ENCODE assay signal across 8 cellular contexts in genomic region chr1:161227196-161227871, GRCh38. TPM values are rescaled to one million over a fixed set of nuclear protein-coding genes. Genes with fewer than 3 reads are reported as not detected.
DNase-seq lines count a peak whose midpoint lies in the region; ATAC-seq and TF ChIP-seq lines count a peak whose summit lies in the region.

No MANE protein-coding gene starts in this region.

- no peaks in the 10 kb centered on the region for H3K79me2 ChIP-seq in fibroblast of lung (ENCODE audit: control insufficient read depth, insufficient read depth, low read length)

- H3K36me3 Mint-ChIP-seq in naive thymus-derived CD8-positive, alpha-beta T cell, result peaks cover 0 to 16% (median 0%) of the 10 kb centered on the region in 3 donors

- H3K4me3 ChIP-seq in BLaER1 (peak overlapping the region; percentile 78), Peyer's patch (peak overlapping the region in 2 of 4 donors; percentile 68 to 83), fibroblast of lung (replicated peaks in 1 of 4; ENCODE audit: control extremely low read depth in 1 of 4, insufficient read depth in 1 of 4, low read depth in 3 of 4, low read length in 4 of 4) (peak overlapping the region in 2 of 4 experiments; percentile 80 to 97)

- H3K9me3 ChIP-seq in BLaER1 (no peaks in the 10 kb centered on the region), Peyer's patch (no peaks in the 10 kb centered on the region), fibroblast of lung (ENCODE audit: control insufficient read depth, insufficient read depth, low read depth, low read length) (no peaks in the 10 kb centered on the region)

- H3K4me2 ChIP-seq in BLaER1, result peak overlapping the region; percentile 95
- H3K4me2 ChIP-seq in fibroblast of lung (ENCODE audit: extremely low read depth, insufficient read depth, low read length), result peak overlapping the region; percentile 98

- peak overlapping the region; percentile 80; the same call in 1 of the 2 replicates for H3K9ac ChIP-seq in BLaER1
- H3K9ac ChIP-seq in fibroblast of lung (ENCODE audit: insufficient read depth, low read length), result no peak overlapping the region

- H3K27me3 ChIP-seq in BLaER1 (peaks cover under 1% of the 10 kb centered on the region; the same call in 1 of the 2 replicates), Peyer's patch (no peaks in the 10 kb centered on the region), fibroblast of lung (ENCODE audit: control insufficient read depth, insufficient read depth, low read length) (no peaks in the 10 kb centered on the region)

- ATAC-seq in GM21360 (IDR thresholded peaks at IDR 0.05; ENCODE audit: unreplicated experiment), result peak; percentile 38
- ATAC-seq in naive thymus-derived CD8-positive, alpha-beta T cell, result peak; percentile 43 to 46

- H3K27me3 Mint-ChIP-seq in naive thymus-derived CD8-positive, alpha-beta T cell, result no peaks in the 10 kb centered on the region

- H3K4me1 Mint-ChIP-seq in naive thymus-derived CD8-positive, alpha-beta T cell, result peaks cover 27 to 50% (median 45%) of the 10 kb centered on the region in 4 donors

- H3K4me3 Mint-ChIP-seq in naive thymus-derived CD8-positive, alpha-beta T cell, result peak overlapping the region; percentile 89 to 100 (median 100)

- peak; percentile 80 to 95 (median 87) for TF ChIP-seq CTCF in Peyer's patch (IDR thresholded peaks at IDR 0.05)
- TF ChIP-seq CTCF in fibroblast of lung (conservative IDR thresholded peaks at IDR 0.05 in 1 of 2, IDR thresholded peaks at IDR 0.05 in 1 of 2; ENCODE audit: low read depth in 1 of 2, low read length in 2 of 2), result peak; percentile 78 to 79

- peaks cover 31% of the 10 kb centered on the region for H3K36me3 ChIP-seq in BLaER1
- peaks cover 0 to 23% (median 0%) of the 10 kb centered on the region in 3 donors for H3K36me3 ChIP-seq in Peyer's patch
- H3K36me3 ChIP-seq in fibroblast of lung (ENCODE audit: control insufficient read depth, insufficient read depth, low read length), result peaks cover 8% of the 10 kb centered on the region

- H2AFZ ChIP-seq in fibroblast of lung (ENCODE audit: low read length), result no peak overlapping the region

- POLR2A ChIA-PET in naive thymus-derived CD8-positive, alpha-beta T cell (lab: Charles Lee), result interaction anchor here (1.0 to 15.0 kb wide), 9 partner anchors 14 to 155 kb away, joined by 5 to 231 read pairs (median 23); partner anchors contain the start of genes FCER1G, NDUFS2, PPOX and SDHC

- H3K27ac Mint-ChIP-seq in naive thymus-derived CD8-positive, alpha-beta T cell, result peak overlapping the region; percentile 44 to 96 (median 79)

- H3K27ac ChIP-seq in BLaER1 (peak overlapping the region; percentile 8; the same call in 1 of the 2 replicates), Peyer's patch (peak overlapping the region in 2 of 4 donors; percentile 5 to 73), fibroblast of lung (ENCODE audit: insufficient read depth, low read length) (no peak overlapping the region)

- no peak for TF ChIP-seq POLR2A in Peyer's patch (IDR thresholded peaks at IDR 0.05)

- H3K4me1 ChIP-seq in BLaER1 (peaks cover 27% of the 10 kb centered on the region), Peyer's patch (peaks cover 6 to 40% (median 10%) of the 10 kb centered on the region in 4 donors), fibroblast of lung (ENCODE audit: control insufficient read depth, extremely low read depth, insufficient read depth, low read length) (peaks cover 6% of the 10 kb centered on the region)

- H4K20me1 ChIP-seq in BLaER1 (no peaks in the 10 kb centered on the region), fibroblast of lung (ENCODE audit: control insufficient read depth, extremely low read depth, insufficient read depth, low read length) (no peaks in the 10 kb centered on the region)

- peak; percentile 93 to 96 for DNase-seq in Kasumi-1 (lab: John Stamatoyannopoulos, UW)
- DNase-seq in Peyer's patch, result peak; percentile 82 to 93 (median 86)
- peak; percentile 91 to 92 for DNase-seq in activated T-cell treated with anti-CD3 and anti-CD28 coated beads, Interleukin-2, amount 50 U/mL, for 48 hours
- peak; percentile 49 to 78 for DNase-seq in fibroblast of lung (ENCODE audit: low read depth in 2 of 2)
- peak; percentile 75 to 93 (median 84) for DNase-seq in naive thymus-derived CD8-positive, alpha-beta T cell
- peak; percentile 72 to 81 for DNase-seq in stimulated activated CD8-positive, alpha-beta memory T cell treated with anti-CD3 and anti-CD28 coated beads, Interleukin-7, amount 100 ng/mL, for 4 hours (ENCODE audit: low read depth in 2 of 2)

- H3K9me3 Mint-ChIP-seq in naive thymus-derived CD8-positive, alpha-beta T cell, result no peaks in the 10 kb centered on the region

RNA-seq across cellular contexts. Expression of gene TOMM40L, which starts 1.5 kb away (rescaled TPM):
- total RNA-seq in Peyer's patch (10 to 100 TPM in 3 of 4 donors, 1 to 10 TPM in 1; 8.3 to 32.2 (median 24.9) TPM), fibroblast of lung (9.2 and 11.7 TPM in 2 replicates)
- polyA plus RNA-seq in fibroblast of lung, result 11.1 and 12.0 TPM in 2 replicates
- 10.8 and 11.4 TPM in 2 replicates for polyA plus RNA-seq in fibroblast of lung (2012)
- polyA minus RNA-seq in fibroblast of lung (ENCODE audit: low replicate concordance), result 39.7 and 47.2 TPM in 2 replicates
- 10 to 100 TPM in 1 of 2 experiments, 1 to 10 TPM in 1; 9.6 to 11.3 TPM for total RNA-seq in naive thymus-derived CD8-positive, alpha-beta T cell
- 1 to 10 TPM; 4.9 to 8.1 (median 8.0) TPM for polyA plus RNA-seq in naive thymus-derived CD8-positive, alpha-beta T cell

RNA-seq across cellular contexts. Expression of gene APOA2, which starts 3.9 kb away (rescaled TPM):
- not detected for total RNA-seq in Peyer's patch
- not detected in 2 replicates for total RNA-seq in fibroblast of lung
- polyA plus RNA-seq in fibroblast of lung, result not detected in 2 replicates
- not detected in 2 replicates for polyA plus RNA-seq in fibroblast of lung (2012)
- not detected in 2 replicates for polyA minus RNA-seq in fibroblast of lung (ENCODE audit: low replicate concordance)
- not detected for total RNA-seq in naive thymus-derived CD8-positive, alpha-beta T cell
- not detected for polyA plus RNA-seq in naive thymus-derived CD8-positive, alpha-beta T cell

RNA-seq across cellular contexts. Expression of gene NR1I3, which starts 10.7 kb away (rescaled TPM):
- 1 to 10 TPM in 1 of 4 donors, not detected in 3; 3.2 TPM for total RNA-seq in Peyer's patch
- not detected in 2 replicates for total RNA-seq in fibroblast of lung
- polyA plus RNA-seq in fibroblast of lung, result not detected in 2 replicates
- polyA plus RNA-seq in fibroblast of lung (2012), result 0.14 and 0.41 TPM in 2 replicates
- not detected in 2 replicates for polyA minus RNA-seq in fibroblast of lung (ENCODE audit: low replicate concordance)
- not detected for total RNA-seq in naive thymus-derived CD8-positive, alpha-beta T cell
- polyA plus RNA-seq in naive thymus-derived CD8-positive, alpha-beta T cell, result under 1 TPM in 1 of 3 donors, not detected in 2; 0.19 TPM

RNA-seq across cellular contexts. Expression of gene FCER1G, which starts 12.2 kb away (rescaled TPM):
- total RNA-seq in Peyer's patch (10 to 100 TPM in 2 of 4 donors, 1 to 10 TPM in 1, not detected in 1; 5.1 to 33.8 (median 11.9) TPM), fibroblast of lung (not detected in 2 replicates)
- polyA plus RNA-seq in fibroblast of lung, result 0.21 and 0.85 TPM in 2 replicates
- 0.23 and 0.43 TPM in 2 replicates for polyA plus RNA-seq in fibroblast of lung (2012)
- polyA minus RNA-seq in fibroblast of lung (ENCODE audit: low replicate concordance), result not detected in 2 replicates
- total RNA-seq in naive thymus-derived CD8-positive, alpha-beta T cell, result 10 to 100 TPM; 27.7 to 31.8 TPM
- polyA plus RNA-seq in naive thymus-derived CD8-positive, alpha-beta T cell, result 100 to 1,000 TPM in 1 of 3 donors, 10 to 100 TPM in 2; 67.1 to 107 (median 84.4) TPM

RNA-seq across cellular contexts. Expression of gene NDUFS2, which starts 25.2 kb away (rescaled TPM):
- total RNA-seq in Peyer's patch (100 to 1,000 TPM; 157 to 192 (median 176) TPM), fibroblast of lung (142 and 194 TPM in 2 replicates)
- polyA plus RNA-seq in fibroblast of lung, result 135 and 141 TPM in 2 replicates
- polyA plus RNA-seq in fibroblast of lung (2012), result 104 and 105 TPM in 2 replicates
- polyA minus RNA-seq in fibroblast of lung (ENCODE audit: low replicate concordance), result 144 and 179 TPM in 2 replicates
- 100 to 1,000 TPM; 126 to 127 TPM for total RNA-seq in naive thymus-derived CD8-positive, alpha-beta T cell
- 100 to 1,000 TPM in 1 of 3 donors, 10 to 100 TPM in 2; 78.6 to 106 (median 95.4) TPM for polyA plus RNA-seq in naive thymus-derived CD8-positive, alpha-beta T cell
